In genomic region chr12:71999795-72000194, GRCh38 we compare ENCODE assay signal across 24 cellular contexts.
DNase-seq lines count a peak whose midpoint lies in the region; ATAC-seq and TF ChIP-seq lines count a peak whose summit lies in the region.
"Had no signal": no experiment of that assay in that cellular context is flagged by ENCODE, and none has a peak within 500 bp of the region (broad histone marks: within the 10 kb centered on the region; RNA-seq: fewer than 3 reads in every experiment).

No MANE protein-coding gene starts in this region.

- no peak overlapping the region for H3K4me3 Mint-ChIP-seq in activated CD4-positive, alpha-beta T cell treated with anti-CD3 and anti-CD28 coated beads for 36 hours
- no peak overlapping the region for H3K4me3 Mint-ChIP-seq in Caco-2 (ENCODE audit: unreplicated experiment)
- H3K4me3 Mint-ChIP-seq: activated CD8-positive, alpha-beta T cell treated with anti-CD3 and anti-CD28 coated beads, Interleukin-2, amount 10 ng/mL, durations not matched to agents 7 days and 5 days; CD4-positive, alpha-beta T cell; natural killer cell treated with Interleukin-12 subunit alpha and Interleukin-12 subunit beta and Interleukin-15 and Interleukin-18, amount 100 ng/mL, for 72 hours had no signal

- intact Hi-C loops in activated CD4-positive, alpha-beta T cell treated with anti-CD3 and anti-CD28 coated beads for 36 hours (cut with DNase I, micrococcal nuclease) = no loop called here
- intact Hi-C loops in Caco-2 (cut with micrococcal nuclease; ENCODE audit: unreplicated experiment) = no loop called here

- no peak overlapping the region for H3K27ac Mint-ChIP-seq in activated CD4-positive, alpha-beta T cell treated with anti-CD3 and anti-CD28 coated beads for 36 hours
- no peak overlapping the region for H3K27ac Mint-ChIP-seq in Caco-2 (ENCODE audit: unreplicated experiment)
- H3K27ac Mint-ChIP-seq: activated CD8-positive, alpha-beta T cell treated with anti-CD3 and anti-CD28 coated beads, Interleukin-2, amount 10 ng/mL, durations not matched to agents 7 days and 5 days; CD4-positive, alpha-beta T cell; natural killer cell treated with Interleukin-12 subunit alpha and Interleukin-12 subunit beta and Interleukin-15 and Interleukin-18, amount 100 ng/mL, for 72 hours had no signal

- CTCF ChIA-PET in activated CD4-positive, alpha-beta T cell treated with anti-CD3 and anti-CD28 coated beads for 36 hours (lab: Charles Lee) = interaction anchor here (0.6 kb wide), 1 partner anchor 384 kb away, joined by 3 read pairs; no protein-coding TSS in a partner anchor
- CTCF ChIA-PET in Caco-2 (lab: Charles Lee) = no interaction called here

- H3K27ac ChIP-seq in foreskin keratinocyte = no peak overlapping the region
- H3K27ac ChIP-seq: skin epidermis, transverse colon had no signal

- no peaks in the 10 kb centered on the region for H3K4me1 ChIP-seq in foreskin keratinocyte
- H3K4me1 ChIP-seq in Caco-2 = no peaks in the 10 kb centered on the region
- H3K4me1 ChIP-seq: transverse colon had no signal

- no peaks in the 10 kb centered on the region for H3K36me3 Mint-ChIP-seq in activated CD4-positive, alpha-beta T cell treated with anti-CD3 and anti-CD28 coated beads for 36 hours (ENCODE audit: low read depth)
- no peaks in the 10 kb centered on the region for H3K36me3 Mint-ChIP-seq in Caco-2 (ENCODE audit: insufficient read depth, unreplicated experiment)
- H3K36me3 Mint-ChIP-seq: natural killer cell treated with Interleukin-12 subunit alpha and Interleukin-12 subunit beta and Interleukin-15 and Interleukin-18, amount 100 ng/mL, for 72 hours had no signal

- no peaks in the 10 kb centered on the region for H3K9me3 ChIP-seq in Caco-2
- H3K9me3 ChIP-seq: mucosa of descending colon, transverse colon had no signal

- H3K27me3 ChIP-seq in foreskin keratinocyte (peaks cover 19% of the 10 kb centered on the region), Caco-2 (replicated peaks; ENCODE audit: control insufficient read depth, insufficient read depth, low read length) (no peaks in the 10 kb centered on the region)

- no TSS peak for BruUV-seq in Caco-2 (replicated peaks; lab: Mats Ljungman, UMichigan)

- DNase-seq in activated CD4-positive, alpha-beta T cell treated with anti-CD3 and anti-CD28 coated beads for 36 hours = no peak
- no peak for DNase-seq in activated CD4-positive, alpha-beta T cell treated with anti-CD3 and anti-CD28 coated beads for 4 hours
- DNase-seq in HCEC 1CT (peak; percentile 13), RKO (ENCODE audit: low spot score) (peak; percentile 57), foreskin keratinocyte (peak; percentile 23 to 64), LoVo (ENCODE audit: low spot score) (no peak), Caco-2 (no peak)
- DNase-seq: activated CD4-positive, alpha-beta T cell treated with anti-CD3 and anti-CD28 coated beads for 1 hour; activated CD8-positive, alpha-beta T cell treated with anti-CD3 and anti-CD28 coated beads, Interleukin-2, amount 10 ng/mL, durations not matched to agents 7 days and 5 days; activated gamma-delta T cell treated with Interleukin-2 at 50 U/mL for 16 hours; activated T-cell treated with anti-CD3 and anti-CD28 coated beads, Interleukin-2, amount 50 U/mL, for 1 hour; CD4-positive, alpha-beta T cell; effector memory CD4-positive, alpha-beta T cell; GDM1; head of caudate nucleus; mucosa of descending colon; NCI-H1105 treated with DMSO at 0.1 percent for 48 hours; NCI-H2029 treated with DMSO at 0.1 percent for 48 hours; NCI-H526 treated with DMSO at 0.1 percent for 48 hours; transverse colon had no signal

- peaks cover 10% of the 10 kb centered on the region for H3K27me3 Mint-ChIP-seq in activated CD4-positive, alpha-beta T cell treated with anti-CD3 and anti-CD28 coated beads for 36 hours
- peaks cover 12% of the 10 kb centered on the region for H3K27me3 Mint-ChIP-seq in Caco-2 (ENCODE audit: insufficient read depth, unreplicated experiment)

- no peaks in the 10 kb centered on the region for H3K4me1 Mint-ChIP-seq in activated CD4-positive, alpha-beta T cell treated with anti-CD3 and anti-CD28 coated beads for 36 hours
- peaks cover 6% of the 10 kb centered on the region for H3K4me1 Mint-ChIP-seq in Caco-2 (ENCODE audit: low read depth, unreplicated experiment)

- no peak for TF ChIP-seq CTCF in foreskin keratinocyte (conservative IDR thresholded peaks at IDR 0.05)
- no peak for TF ChIP-seq CTCF in Caco-2 (IDR thresholded peaks at IDR 0.05; ENCODE audit: insufficient read depth in 1 of 2, low read depth in 1 of 2, low read length in 1 of 2, severe bottlenecking in 1 of 2, unreplicated experiment in 1 of 2)

- H3K9me3 Mint-ChIP-seq in activated CD4-positive, alpha-beta T cell treated with anti-CD3 and anti-CD28 coated beads for 36 hours (ENCODE audit: low read depth) = no peaks in the 10 kb centered on the region
- no peaks in the 10 kb centered on the region for H3K9me3 Mint-ChIP-seq in Caco-2 (ENCODE audit: unreplicated experiment)
- H3K9me3 Mint-ChIP-seq: CD4-positive, alpha-beta T cell; natural killer cell treated with Interleukin-12 subunit alpha and Interleukin-12 subunit beta and Interleukin-15 and Interleukin-18, amount 100 ng/mL, for 72 hours had no signal

- peak; percentile 55 for ATAC-seq in activated CD4-positive, alpha-beta T cell treated with anti-CD3 and anti-CD28 coated beads for 36 hours
- peak; percentile 98 for ATAC-seq in foreskin keratinocyte
- no peak for ATAC-seq in HG03039 (IDR thresholded peaks at IDR 0.05; ENCODE audit: unreplicated experiment)
- ATAC-seq: activated CD8-positive, alpha-beta T cell treated with anti-CD3 and anti-CD28 coated beads, Interleukin-2, amount 10 ng/mL, durations not matched to agents 7 days and 5 days; mucosa of descending colon; natural killer cell treated with Interleukin-12 subunit alpha and Interleukin-12 subunit beta and Interleukin-15 and Interleukin-18, amount 100 ng/mL, for 72 hours had no signal

- POLR2A ChIA-PET in activated CD4-positive, alpha-beta T cell treated with anti-CD3 and anti-CD28 coated beads for 36 hours (lab: Charles Lee) = no interaction called here
- POLR2A ChIA-PET in Caco-2 (lab: Charles Lee) = no interaction called here

- no peak overlapping the region for H3K4me3 ChIP-seq in Caco-2 (ENCODE audit: low read depth, low read length)
- H3K4me3 ChIP-seq: lung, mucosa of descending colon, skin epidermis, transverse colon had no signal

- no peaks in the 10 kb centered on the region for H3K36me3 ChIP-seq in Caco-2 (ENCODE audit: control insufficient read depth, insufficient read depth, low read length)
- H3K36me3 ChIP-seq: transverse colon had no signal

Comparison
In these comparisons a context has a peak if more than half of its experiments do, and no peak if none do; other contexts are left out.
1. DNase-seq: peak in HCEC 1CT (single experiment), RKO (single experiment) and foreskin keratinocyte (2 of 2); none in activated CD4-positive, alpha-beta T cell treated with anti-CD3 and anti-CD28 coated beads for 36 hours (single experiment), activated CD4-positive, alpha-beta T cell treated with anti-CD3 and anti-CD28 coated beads for 4 hours (0 of 2), LoVo (single experiment) and Caco-2 (0 of 2).